7 cellular contexts compared by ENCODE assay signal in the genomic region with DNA sequence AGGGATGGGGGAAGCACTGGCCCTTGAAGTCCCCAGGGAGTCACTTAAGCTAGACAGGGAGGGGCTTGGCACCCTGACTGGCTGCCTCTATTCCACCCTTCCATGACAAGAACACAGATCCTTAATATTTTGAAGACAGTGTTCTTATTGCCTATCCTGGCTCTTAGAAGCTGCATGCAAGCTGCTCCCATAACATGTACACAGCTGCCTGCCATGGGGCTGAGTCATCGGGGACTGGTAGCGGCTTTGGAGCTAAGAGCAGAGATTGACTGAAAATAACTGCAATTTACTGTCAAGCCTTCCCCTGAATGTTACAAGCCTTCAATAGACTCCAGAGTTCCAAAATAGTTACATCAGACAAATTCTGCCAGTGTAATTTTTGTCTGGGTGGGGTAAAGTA.
DNase-seq lines count a peak whose midpoint lies in the region; TF ChIP-seq lines count a peak whose summit lies in the region.
"Not testable (repeated sequence)": the region's sequence is repeated elsewhere in the genome, so short reads cannot be mapped to it uniquely, and the experiment has no call there.

No MANE protein-coding gene starts in this region.

- H3K4me3 ChIP-seq in BJ (ENCODE audit: low read depth, low read length); SK-N-SH (ENCODE audit: low read depth in 2 of 2, low read length in 1 of 2); cardiac fibroblast (replicated peaks in 1 of 2; ENCODE audit: low read depth in 2 of 2, low read length in 2 of 2); fibroblast of the aortic adventitia (ENCODE audit: low read depth, low read length): not testable (repeated sequence)

- H2AFZ ChIP-seq in SK-N-SH (ENCODE audit: low read depth): not testable (repeated sequence)

- not testable (repeated sequence) for H3K27ac ChIP-seq in SK-N-SH (ENCODE audit: low read depth in 2 of 2, low read length in 1 of 2)

- TF ChIP-seq RAD21 in SK-N-SH (IDR thresholded peaks at IDR 0.05; ENCODE audit: low read length): not testable (repeated sequence)

- not testable (repeated sequence) for H3K4me1 ChIP-seq in SK-N-SH (ENCODE audit: control insufficient read depth in 1 of 2, insufficient read depth in 2 of 2, low read depth in 1 of 2, low read length in 1 of 2)

- not testable (repeated sequence) for H3K9me2 ChIP-seq in SK-N-SH

- not testable (repeated sequence) for H3K79me2 ChIP-seq in SK-N-SH (ENCODE audit: insufficient read depth)

- H3K27me3 ChIP-seq in BJ (ENCODE audit: control insufficient read depth, insufficient read depth, low read length); SK-N-SH (ENCODE audit: insufficient read depth): not testable (repeated sequence)

- CTCF ChIA-PET in BJ (lab: Yijun Ruan, JAX); SK-N-SH (lab: Yijun Ruan, JAX): not testable (repeated sequence)

- 69% methylated on average over 2 of the region's 2 CpGs for WGBS in SK-N-SH (ENCODE audit: low lambda C conversion rate)

- DNase-seq in BJ (ENCODE audit: low read depth) (peak; percentile 57), HS-27A (ENCODE audit: low read depth) (peak; percentile 20), cardiac fibroblast (ENCODE audit: low read depth in 2 of 2) (peak; percentile 87 to 89), fibroblast of the aortic adventitia (ENCODE audit: low read depth) (peak; percentile 12), islet precursor cell (peak; percentile 91), putamen (ENCODE audit: low spot score) (peak; percentile 61)
- DNase-seq in SK-N-SH: not testable (repeated sequence)

- H4K20me1 ChIP-seq in SK-N-SH (ENCODE audit: insufficient read depth): not testable (repeated sequence)

- not testable (repeated sequence) for H3K9ac ChIP-seq in SK-N-SH

- not testable (repeated sequence) for H3K36me3 ChIP-seq in BJ (ENCODE audit: control insufficient read depth, insufficient read depth, low read length)
- H3K36me3 ChIP-seq in SK-N-SH (replicated peaks in 1 of 2; ENCODE audit: control insufficient read depth in 1 of 2, insufficient read depth in 2 of 2, low read length in 1 of 2): peaks cover 0 to 24% of the 10 kb centered on the region in 2 experiments

- not testable (repeated sequence) for H3K4me2 ChIP-seq in SK-N-SH

- POLR2A ChIA-PET in BJ (lab: Charles Lee); SK-N-SH (lab: Yijun Ruan, JAX): not testable (repeated sequence)

- not testable (repeated sequence) for TF ChIP-seq EP300 in SK-N-SH (IDR thresholded peaks at IDR 0.05; ENCODE audit: borderline replicate concordance in 1 of 2, low read depth in 1 of 2, low read length in 1 of 2)

- TF ChIP-seq CTCF in BJ (IDR thresholded peaks at IDR 0.05; ENCODE audit: insufficient read depth, low read depth, low read length); SK-N-SH (IDR thresholded peaks at IDR 0.05); cardiac fibroblast (IDR thresholded peaks at IDR 0.05; ENCODE audit: low read depth, low read length); fibroblast of the aortic adventitia (IDR thresholded peaks at IDR 0.05; ENCODE audit: insufficient read depth, low read length): not testable (repeated sequence)

- not testable (repeated sequence) for H3F3A ChIP-seq in SK-N-SH (replicated peaks; ENCODE audit: insufficient read depth)

- H3K9me3 ChIP-seq in SK-N-SH: not testable (repeated sequence)

TF ChIP-seq in SK-N-SH, 30 proteins besides CTCF, POLR2A, EP300 and RAD21:
- peak; percentile 59 for TF ChIP-seq JUND (IDR thresholded peaks at IDR 0.05)
- peak; percentile 61; the same call in 1 of the 2 replicates for TF ChIP-seq FOSL2 (IDR thresholded peaks at IDR 0.05; ENCODE audit: borderline replicate concordance, low read depth)
TF ChIP-seq in SK-N-SH: peak in this region for 2; not testable (repeated sequence) for 28.
